1 cellular context compared by ENCODE assay signal in genomic region chr14:60980811-60981625, GRCh38.
A peak's percentile ranks its signal among the peaks of the same experiment; 100 is the strongest.
TF ChIP-seq lines count a peak whose summit lies in the region.

SLC38A6 (plus strand) TSS chr14:60981245; CDS start chr14:60981278, 33 bp downstream.
A gene with protein sequence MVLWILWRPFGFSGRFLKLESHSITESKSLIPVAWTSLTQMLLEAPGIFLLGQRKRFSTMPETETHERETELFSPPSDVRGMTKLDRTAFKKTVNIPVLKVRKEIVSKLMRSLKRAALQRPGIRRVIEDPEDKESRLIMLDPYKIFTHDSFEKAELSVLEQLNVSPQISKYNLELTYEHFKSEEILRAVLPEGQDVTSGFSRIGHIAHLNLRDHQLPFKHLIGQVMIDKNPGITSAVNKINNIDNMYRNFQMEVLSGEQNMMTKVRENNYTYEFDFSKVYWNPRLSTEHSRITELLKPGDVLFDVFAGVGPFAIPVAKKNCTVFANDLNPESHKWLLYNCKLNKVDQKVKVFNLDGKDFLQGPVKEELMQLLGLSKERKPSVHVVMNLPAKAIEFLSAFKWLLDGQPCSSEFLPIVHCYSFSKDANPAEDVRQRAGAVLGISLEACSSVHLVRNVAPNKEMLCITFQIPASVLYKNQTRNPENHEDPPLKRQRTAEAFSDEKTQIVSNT (minus strand): TSS chr14:60981079. CDS start chr14:60980973, 106 bp downstream.

TF ChIP-seq in HepG2, 621 proteins besides CTCF, POLR2A, EP300 and RAD21 (continued from another document and continues in another):
- TF ChIP-seq ZBTB40 (IDR thresholded peaks at IDR 0.05) (no peak), ZBTB40 (CRISPR knock-in tag; IDR thresholded peaks at IDR 0.05) (peak; percentile 84), MTF2 (CRISPR knock-in tag; IDR thresholded peaks at IDR 0.05; ENCODE audit: borderline replicate concordance) (no peak), FIP1L1 (IDR thresholded peaks at IDR 0.05; ENCODE audit: borderline replicate concordance, insufficient read depth, low read depth, low read length) (no peak), ZMYM2 (CRISPR knock-in tag; IDR thresholded peaks at IDR 0.05) (no peak), KLF11 (CRISPR knock-in tag; IDR thresholded peaks at IDR 0.05) (0 out of 2 replicates have a peak, but pooled peaks have one; percentile 33), SRY (CRISPR knock-in tag; IDR thresholded peaks at IDR 0.05) (0 out of 2 replicates have a peak, but pooled peaks have one; percentile 14), AGO1 (IDR thresholded peaks at IDR 0.05; ENCODE audit: low read depth, low read length, poor library complexity, severe bottlenecking) (no peak), DDIT3 (CRISPR knock-in tag; IDR thresholded peaks at IDR 0.05) (no peak), HNF4A (CRISPR knock-in tag; IDR thresholded peaks at IDR 0.05) (no peak), ZNF672 (CRISPR knock-in tag; IDR thresholded peaks at IDR 0.05) (no peak), MAF1 (CRISPR knock-in tag; IDR thresholded peaks at IDR 0.05; ENCODE audit: borderline replicate concordance) (no peak), TCF7 (IDR thresholded peaks at IDR 0.05; ENCODE audit: low read depth) (no peak), TRIM22 (IDR thresholded peaks at IDR 0.05) (no peak), NFE2L2 (IDR thresholded peaks at IDR 0.05; ENCODE audit: low read length) (no peak), XBP1 (CRISPR knock-in tag; IDR thresholded peaks at IDR 0.05) (no peak), ARNT2 (CRISPR knock-in tag; IDR thresholded peaks at IDR 0.05; ENCODE audit: low read depth) (no peak), ZNF547 (CRISPR knock-in tag; IDR thresholded peaks at IDR 0.05) (no peak), ZNF205 (CRISPR knock-in tag; IDR thresholded peaks at IDR 0.05) (no peak), ZNF749 (CRISPR knock-in tag; IDR thresholded peaks at IDR 0.05; ENCODE audit: borderline replicate concordance) (no peak), RXRB (CRISPR knock-in tag; IDR thresholded peaks at IDR 0.05; ENCODE audit: borderline replicate concordance) (peak; percentile 73), ZNF891 (CRISPR knock-in tag; IDR thresholded peaks at IDR 0.05) (peak; percentile 64), ZSCAN9 (CRISPR knock-in tag; IDR thresholded peaks at IDR 0.05; ENCODE audit: borderline replicate concordance) (no peak), ZBED4 (CRISPR knock-in tag; IDR thresholded peaks at IDR 0.05; ENCODE audit: borderline replicate concordance) (peak; percentile 99), DR1 (CRISPR knock-in tag; IDR thresholded peaks at IDR 0.05) (no peak; the same call in 1 of the 2 replicates), ZNF562 (CRISPR knock-in tag; IDR thresholded peaks at IDR 0.05; ENCODE audit: borderline replicate concordance) (no peak), SMARCC2 (IDR thresholded peaks at IDR 0.05) (no peak), RARA (CRISPR knock-in tag; IDR thresholded peaks at IDR 0.05) (no peak; the same call in 1 of the 2 replicates), NCOA1 (CRISPR knock-in tag; IDR thresholded peaks at IDR 0.05) (no peak)
- TF ChIP-seq, protein P1, sequence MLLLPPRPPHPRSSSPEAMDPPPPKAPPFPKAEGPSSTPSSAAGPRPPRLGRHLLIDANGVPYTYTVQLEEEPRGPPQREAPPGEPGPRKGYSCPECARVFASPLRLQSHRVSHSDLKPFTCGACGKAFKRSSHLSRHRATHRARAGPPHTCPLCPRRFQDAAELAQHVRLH (CRISPR knock-in tag; IDR thresholded peaks at IDR 0.05; ENCODE audit: borderline replicate concordance, low read depth) = peak; percentile 43; the same call in 1 of the 2 replicates
- TF ChIP-seq, protein P2, sequence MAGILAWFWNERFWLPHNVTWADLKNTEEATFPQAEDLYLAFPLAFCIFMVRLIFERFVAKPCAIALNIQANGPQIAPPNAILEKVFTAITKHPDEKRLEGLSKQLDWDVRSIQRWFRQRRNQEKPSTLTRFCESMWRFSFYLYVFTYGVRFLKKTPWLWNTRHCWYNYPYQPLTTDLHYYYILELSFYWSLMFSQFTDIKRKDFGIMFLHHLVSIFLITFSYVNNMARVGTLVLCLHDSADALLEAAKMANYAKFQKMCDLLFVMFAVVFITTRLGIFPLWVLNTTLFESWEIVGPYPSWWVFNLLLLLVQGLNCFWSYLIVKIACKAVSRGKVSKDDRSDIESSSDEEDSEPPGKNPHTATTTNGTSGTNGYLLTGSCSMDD (CRISPR knock-in tag; IDR thresholded peaks at IDR 0.05) = no peak
- TF ChIP-seq, protein P3, sequence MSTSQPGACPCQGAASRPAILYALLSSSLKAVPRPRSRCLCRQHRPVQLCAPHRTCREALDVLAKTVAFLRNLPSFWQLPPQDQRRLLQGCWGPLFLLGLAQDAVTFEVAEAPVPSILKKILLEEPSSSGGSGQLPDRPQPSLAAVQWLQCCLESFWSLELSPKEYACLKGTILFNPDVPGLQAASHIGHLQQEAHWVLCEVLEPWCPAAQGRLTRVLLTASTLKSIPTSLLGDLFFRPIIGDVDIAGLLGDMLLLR (CRISPR knock-in tag; IDR thresholded peaks at IDR 0.05) = no peak
- TF ChIP-seq, protein P4, sequence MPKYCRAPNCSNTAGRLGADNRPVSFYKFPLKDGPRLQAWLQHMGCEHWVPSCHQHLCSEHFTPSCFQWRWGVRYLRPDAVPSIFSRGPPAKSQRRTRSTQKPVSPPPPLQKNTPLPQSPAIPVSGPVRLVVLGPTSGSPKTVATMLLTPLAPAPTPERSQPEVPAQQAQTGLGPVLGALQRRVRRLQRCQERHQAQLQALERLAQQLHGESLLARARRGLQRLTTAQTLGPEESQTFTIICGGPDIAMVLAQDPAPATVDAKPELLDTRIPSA (CRISPR knock-in tag; IDR thresholded peaks at IDR 0.05; ENCODE audit: borderline replicate concordance) = no peak
- TF ChIP-seq, protein P5, sequence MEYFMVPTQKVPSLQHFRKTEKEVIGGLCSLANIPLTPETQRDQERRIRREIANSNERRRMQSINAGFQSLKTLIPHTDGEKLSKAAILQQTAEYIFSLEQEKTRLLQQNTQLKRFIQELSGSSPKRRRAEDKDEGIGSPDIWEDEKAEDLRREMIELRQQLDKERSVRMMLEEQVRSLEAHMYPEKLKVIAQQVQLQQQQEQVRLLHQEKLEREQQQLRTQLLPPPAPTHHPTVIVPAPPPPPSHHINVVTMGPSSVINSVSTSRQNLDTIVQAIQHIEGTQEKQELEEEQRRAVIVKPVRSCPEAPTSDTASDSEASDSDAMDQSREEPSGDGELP (IDR thresholded peaks at IDR 0.05; ENCODE audit: borderline replicate concordance, low read depth) = peak; percentile 86; the same call in 1 of the 2 replicates
- TF ChIP-seq, protein P6, sequence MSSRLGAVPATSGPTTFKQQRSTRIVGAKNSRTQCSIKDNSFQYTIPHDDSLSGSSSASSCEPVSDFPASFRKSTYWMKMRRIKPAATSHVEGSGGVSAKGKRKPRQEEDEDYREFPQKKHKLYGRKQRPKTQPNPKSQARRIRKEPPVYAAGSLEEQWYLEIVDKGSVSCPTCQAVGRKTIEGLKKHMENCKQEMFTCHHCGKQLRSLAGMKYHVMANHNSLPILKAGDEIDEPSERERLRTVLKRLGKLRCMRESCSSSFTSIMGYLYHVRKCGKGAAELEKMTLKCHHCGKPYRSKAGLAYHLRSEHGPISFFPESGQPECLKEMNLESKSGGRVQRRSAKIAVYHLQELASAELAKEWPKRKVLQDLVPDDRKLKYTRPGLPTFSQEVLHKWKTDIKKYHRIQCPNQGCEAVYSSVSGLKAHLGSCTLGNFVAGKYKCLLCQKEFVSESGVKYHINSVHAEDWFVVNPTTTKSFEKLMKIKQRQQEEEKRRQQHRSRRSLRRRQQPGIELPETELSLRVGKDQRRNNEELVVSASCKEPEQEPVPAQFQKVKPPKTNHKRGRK (CRISPR knock-in tag; IDR thresholded peaks at IDR 0.05) = no peak
- TF ChIP-seq, protein P7, sequence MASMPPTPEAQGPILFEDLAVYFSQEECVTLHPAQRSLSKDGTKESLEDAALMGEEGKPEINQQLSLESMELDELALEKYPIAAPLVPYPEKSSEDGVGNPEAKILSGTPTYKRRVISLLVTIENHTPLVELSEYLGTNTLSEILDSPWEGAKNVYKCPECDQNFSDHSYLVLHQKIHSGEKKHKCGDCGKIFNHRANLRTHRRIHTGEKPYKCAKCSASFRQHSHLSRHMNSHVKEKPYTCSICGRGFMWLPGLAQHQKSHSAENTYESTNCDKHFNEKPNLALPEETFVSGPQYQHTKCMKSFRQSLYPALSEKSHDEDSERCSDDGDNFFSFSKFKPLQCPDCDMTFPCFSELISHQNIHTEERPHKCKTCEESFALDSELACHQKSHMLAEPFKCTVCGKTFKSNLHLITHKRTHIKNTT (CRISPR knock-in tag; IDR thresholded peaks at IDR 0.05) = no peak
